25 cellular contexts compared by ENCODE assay signal in the genomic region with DNA sequence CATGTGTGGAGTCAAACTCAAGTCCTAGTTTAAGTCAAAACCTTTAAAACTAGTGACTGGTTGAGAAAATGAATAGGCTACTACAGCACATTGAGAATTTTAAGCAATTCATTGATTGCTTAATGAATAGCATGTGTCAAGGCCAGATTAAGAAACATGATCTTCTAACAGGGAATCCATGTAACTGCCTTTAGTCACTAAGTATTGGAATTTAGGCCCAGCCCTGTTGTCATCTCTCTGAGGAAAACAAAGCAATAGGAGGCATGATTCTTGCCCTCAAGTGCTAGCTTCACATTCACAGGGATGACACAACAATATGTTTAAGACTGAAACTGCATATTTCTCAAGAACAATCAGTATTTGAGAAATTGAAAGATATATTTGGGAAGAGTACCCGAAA.
DNase-seq lines count a peak whose midpoint lies in the region; ATAC-seq, FAIRE-seq and TF ChIP-seq lines count a peak whose summit lies in the region.
"Had no signal": no experiment of that assay in that cellular context is flagged by ENCODE, and none has a peak within 500 bp of the region (broad histone marks: within the 10 kb centered on the region; RNA-seq: fewer than 3 reads in every experiment).

No MANE protein-coding gene starts in this region.

- dilution Hi-C loops in keratinocyte (cut with MboI; ENCODE audit: extremely low pct_ligation_motif_present, low sequenced_read_pairs), result no loop called here

- H3K4me2 ChIP-seq in keratinocyte (ENCODE audit: control insufficient read depth, extremely low read depth, insufficient read depth, low read depth, low read length), result peak overlapping the region; percentile 9
- H3K4me2 ChIP-seq in smooth muscle cell, result no peak overlapping the region
- H3K4me2 ChIP-seq: PC-9 had no signal

- WGBS in smooth muscle cell (ENCODE audit: low lambda C conversion rate), result 86% methylated on average over 1 of the region's 1 CpG

- no peaks in the 10 kb centered on the region for H3K79me2 ChIP-seq in keratinocyte (ENCODE audit: control insufficient read depth, insufficient read depth, low read length)
- no peaks in the 10 kb centered on the region for H3K79me2 ChIP-seq in smooth muscle cell (ENCODE audit: low read depth)

- H3K36me3 ChIP-seq in keratinocyte (ENCODE audit: control insufficient read depth in 2 of 2, extremely low read depth in 1 of 2, insufficient read depth in 2 of 2, low read length in 2 of 2) (no peaks in the 10 kb centered on the region), smooth muscle cell (ENCODE audit: low read depth) (no peaks in the 10 kb centered on the region)
- H3K36me3 ChIP-seq: prostate gland, WERI-Rb-1 had no signal

- peak; percentile 78 for FAIRE-seq in keratinocyte (lab: Jason Lieb, UNC)
- FAIRE-seq: G401.6, urothelium cell line had no signal

- TF ChIP-seq CTCF in HL-60 (IDR thresholded peaks at IDR 0.05; ENCODE audit: insufficient read depth, low read length) (no peak), epithelial cell of esophagus (IDR thresholded peaks at IDR 0.05; ENCODE audit: insufficient read depth, low read depth, low read length, missing control alignments) (no peak), keratinocyte (optimal IDR thresholded peaks at IDR 0.05 in 1 of 3, IDR thresholded peaks at IDR 0.05 in 1 of 3, conservative IDR thresholded peaks at IDR 0.05 in 1 of 3; ENCODE audit: extremely low read depth in 1 of 3, insufficient read depth in 2 of 3, low read length in 3 of 3) (no peak), smooth muscle cell (IDR thresholded peaks at IDR 0.05; ENCODE audit: borderline replicate concordance, insufficient read depth, poor library complexity, severe bottlenecking) (no peak)

- ATAC-seq in HG03159 (IDR thresholded peaks at IDR 0.05; ENCODE audit: unreplicated experiment), result no peak
- ATAC-seq: activated naive CD8-positive, alpha-beta T cell treated with anti-CD3 and anti-CD28 coated beads, Interleukin-2, amount 50 U/mL, for 24 hours; stimulated activated naive CD8-positive, alpha-beta T cell treated with anti-CD3 and anti-CD28 coated beads, Interleukin-15, Interleukin-2, amounts not matched to agents 100 U/mL and 50 U/mL, for 24 hours had no signal

- DNase-seq in AG08395 (ENCODE audit: low spot score) (peak; percentile 12), HL-60 (ENCODE audit: low read depth in 1 of 2, low spot score in 1 of 2) (peak; percentile 10 to 39), epithelial cell of esophagus (ENCODE audit: low read depth) (peak; percentile 95), keratinocyte (ENCODE audit: low read depth, low spot score) (peak; percentile 54), NCI-H146 treated with DMSO at 0.1 percent for 48 hours (lab: John Stamatoyannopoulos, UW; ENCODE audit: unreplicated experiment) (no peak), smooth muscle cell (lab: John Stamatoyannopoulos, UW; ENCODE audit: unreplicated experiment) (no peak)
- DNase-seq in stimulated activated naive CD4-positive, alpha-beta T cell treated with Interleukin-2 at 50 U/mL for 16 hours (lab: John Stamatoyannopoulos, UW), result no peak
- DNase-seq: ACHN; activated CD4-positive, alpha-beta T cell treated with anti-CD3 and anti-CD28 coated beads, Interleukin-2, amount 50 U/mL, for 4 hours; activated CD8-positive, alpha-beta memory T cell treated with anti-CD3 and anti-CD28 coated beads, Interleukin-2, amount 50 U/mL, for 48 hours; activated effector memory CD4-positive, alpha-beta T cell treated with Interleukin-2 at 50 U/mL for 16 hours; activated naive CD8-positive, alpha-beta T cell treated with anti-CD3 and anti-CD28 coated beads, Interleukin-2, amount 50 U/mL, for 24 hours; CD4-positive, CD25-positive, alpha-beta regulatory T cell; dorsolateral prefrontal cortex; immature natural killer cell; NCI-H146; NCI-H82; PC-9; stimulated activated naive CD8-positive, alpha-beta T cell treated with anti-CD3 and anti-CD28 coated beads, Interleukin-15, Interleukin-2, amounts not matched to agents 100 U/mL and 50 U/mL, for 24 hours; WERI-Rb-1 had no signal

- H3K9me1 ChIP-seq in keratinocyte (ENCODE audit: control insufficient read depth, extremely low read depth, insufficient read depth, low read length), result no peaks in the 10 kb centered on the region

- H3K27me3 ChIP-seq in HL-60 (ENCODE audit: insufficient read depth, poor library complexity, severe bottlenecking) (no peaks in the 10 kb centered on the region), keratinocyte (ENCODE audit: control insufficient read depth, extremely low read depth, insufficient read depth, low read length) (no peaks in the 10 kb centered on the region), smooth muscle cell (ENCODE audit: low read depth) (no peaks in the 10 kb centered on the region)
- H3K27me3 ChIP-seq: dorsolateral prefrontal cortex had no signal

- no peak overlapping the region for H3K4me3 ChIP-seq in HL-60 (replicated peaks; ENCODE audit: insufficient read depth, low read length)
- no peak overlapping the region for H3K4me3 ChIP-seq in epithelial cell of esophagus (ENCODE audit: low read length)
- no peak overlapping the region for H3K4me3 ChIP-seq in keratinocyte (ENCODE audit: control insufficient read depth in 2 of 3, extremely low read depth in 1 of 3, insufficient read depth in 2 of 3, low read depth in 1 of 3, low read length in 3 of 3)
- H3K4me3 ChIP-seq in smooth muscle cell, result no peak overlapping the region
- H3K4me3 ChIP-seq: dorsolateral prefrontal cortex, PC-9, prostate gland, skin epidermis had no signal

- no peaks in the 10 kb centered on the region for H3K9me3 ChIP-seq in keratinocyte (ENCODE audit: control insufficient read depth, low read depth, low read length)
- no peaks in the 10 kb centered on the region for H3K9me3 ChIP-seq in smooth muscle cell (replicated peaks; ENCODE audit: low read depth)
- H3K9me3 ChIP-seq: prostate gland had no signal

- H4K20me1 ChIP-seq in keratinocyte (ENCODE audit: control insufficient read depth, extremely low read depth, insufficient read depth, low read length) (no peaks in the 10 kb centered on the region), smooth muscle cell (ENCODE audit: low read depth) (no peaks in the 10 kb centered on the region)

- H3K9ac ChIP-seq in keratinocyte (ENCODE audit: control insufficient read depth, extremely low read depth, insufficient read depth, low read length) (peak overlapping the region; percentile 22), smooth muscle cell (ENCODE audit: low read depth) (no peak overlapping the region)

- H3F3A ChIP-seq in smooth muscle cell (ENCODE audit: low read depth), result no peaks in the 10 kb centered on the region

- no peak overlapping the region for H3K27ac ChIP-seq in HL-60 (replicated peaks)
- H3K27ac ChIP-seq in keratinocyte (ENCODE audit: control insufficient read depth, insufficient read depth, low read length), result peak overlapping the region; percentile 85
- no peak overlapping the region for H3K27ac ChIP-seq in smooth muscle cell (ENCODE audit: low read depth)
- H3K27ac ChIP-seq: dorsolateral prefrontal cortex, PC-9, prostate gland, skin epidermis, WERI-Rb-1 had no signal

- H2AFZ ChIP-seq in keratinocyte (ENCODE audit: control insufficient read depth, low read length), result no peak overlapping the region
- H2AFZ ChIP-seq in smooth muscle cell (ENCODE audit: low read depth), result no peak overlapping the region
- H2AFZ ChIP-seq: PC-9 had no signal

- peaks cover 27% of the 10 kb centered on the region for H3K4me1 ChIP-seq in keratinocyte (ENCODE audit: control insufficient read depth, extremely low read depth, insufficient read depth, low read length)
- no peaks in the 10 kb centered on the region for H3K4me1 ChIP-seq in smooth muscle cell (ENCODE audit: low read depth)
- H3K4me1 ChIP-seq: prostate gland had no signal

Comparison
In these comparisons a context has a peak if more than half of its experiments do, and no peak if none do; other contexts are left out.
1. DNase-seq: peak in AG08395 (single experiment), HL-60 (2 of 2), epithelial cell of esophagus (single experiment) and keratinocyte (single experiment); none in stimulated activated naive CD4-positive, alpha-beta T cell treated with Interleukin-2 at 50 U/mL for 16 hours (single experiment), NCI-H146 treated with DMSO at 0.1 percent for 48 hours (single experiment) and smooth muscle cell (single experiment).